32 cellular contexts compared by ENCODE assay signal in genomic region chr16:79933586-79933985, GRCh38.
"Had no signal": no experiment of that assay in that cellular context is flagged by ENCODE, and none has a peak within 500 bp of the region (broad histone marks: within the 10 kb centered on the region; RNA-seq: fewer than 3 reads in every experiment).

No MANE protein-coding gene starts in this region.

- H3K27me3 Mint-ChIP-seq: activated CD4-positive, alpha-beta T cell treated with anti-CD3 and anti-CD28 coated beads for 36 hours; activated naive CD8-positive, alpha-beta T cell; dendritic cell treated with granulocyte-macrophage colony-stimulating factor and Interleukin-4, amounts not matched to agents 40 ng/mL and 50 ng/mL, for 4 days had no signal

- H3K9me3 ChIP-seq: breast epithelium, esophagus muscularis mucosa, gastrocnemius medialis had no signal

- ATAC-seq: activated CD4-positive, alpha-beta T cell treated with anti-CD3 and anti-CD28 coated beads for 36 hours; activated T-cell treated with anti-CD3 and anti-CD28 coated beads, Interleukin-2, amount 50 U/mL, for 4 hours; activated T-helper 17 cell treated with anti-CD3 and anti-CD28 coated beads, Interleukin-2, amount 50 U/mL, for 72 hours; foreskin keratinocyte; gastrocnemius medialis; T-helper 17 cell had no signal

- H3K4me3 ChIP-seq: breast epithelium, cardiac muscle cell, coronary artery, dorsolateral prefrontal cortex, esophagus muscularis mucosa, gastrocnemius medialis had no signal

- DNase-seq: activated CD4-positive, alpha-beta memory T cell treated with anti-CD3 and anti-CD28 coated beads for 36 hours; activated CD4-positive, alpha-beta T cell treated with anti-CD3 and anti-CD28 coated beads for 36 hours; activated CD4-positive, alpha-beta T cell treated with anti-CD3 and anti-CD28 coated beads, Interleukin-2, amount 10 ng/mL, durations not matched to agents 24 days and 14 days; activated CD4-positive, CD25-positive, alpha-beta regulatory T cell; activated CD4-positive, CD25-positive, alpha-beta regulatory T cell treated with anti-CD3 and anti-CD28 coated beads, Interleukin-2, amount 50 U/mL, for 72 hours; activated effector memory CD4-positive, alpha-beta T cell treated with Interleukin-2 at 50 U/mL for 16 hours; activated gamma-delta T cell treated with Interleukin-2 at 50 U/mL for 16 hours; activated naive CD4-positive, alpha-beta T cell treated with anti-CD3 and anti-CD28 coated beads, Interleukin-2, amount 50 U/mL, for 16 hours; activated naive CD4-positive, alpha-beta T cell treated with Interleukin-2 at 50 U/mL for 16 hours; activated T-cell treated with anti-CD3 and anti-CD28 coated beads, Interleukin-2, amount 50 U/mL, for 4 hours; amniotic stem cell; anterior cingulate cortex; dorsolateral prefrontal cortex; effector memory CD4-positive, alpha-beta T cell; erythroblast; foreskin keratinocyte; gastrocnemius medialis; glutamatergic neuron; SW 1271; T-helper 1 cell; T-helper 17 cell; T1000 had no signal

- H3K36me3 Mint-ChIP-seq: activated CD4-positive, alpha-beta memory T cell treated with anti-CD3 and anti-CD28 coated beads for 36 hours; activated naive CD8-positive, alpha-beta T cell; brain had no signal

- H3K27ac Mint-ChIP-seq: activated CD4-positive, alpha-beta memory T cell treated with anti-CD3 and anti-CD28 coated beads for 36 hours; activated CD4-positive, alpha-beta T cell treated with anti-CD3 and anti-CD28 coated beads for 36 hours; activated CD4-positive, alpha-beta T cell treated with anti-CD3 and anti-CD28 coated beads, Interleukin-2, amount 10 ng/mL, durations not matched to agents 24 days and 14 days; activated naive CD8-positive, alpha-beta T cell; activated T-helper 17 cell treated with anti-CD3 and anti-CD28 coated beads, Interleukin-2, amount 50 U/mL, for 72 hours; dendritic cell treated with granulocyte-macrophage colony-stimulating factor and Interleukin-4, amounts not matched to agents 40 ng/mL and 50 ng/mL, for 4 days; T-helper 17 cell; T-helper 2 cell treated with Interferon-gamma antibody and Interleukin-4, amounts not matched to agents 5 μg/mL and 100 μg/mL, for 36 hours had no signal

- H3K4me3 Mint-ChIP-seq: activated CD4-positive, alpha-beta memory T cell treated with anti-CD3 and anti-CD28 coated beads for 36 hours; activated CD4-positive, alpha-beta T cell treated with anti-CD3 and anti-CD28 coated beads for 36 hours; activated CD4-positive, alpha-beta T cell treated with anti-CD3 and anti-CD28 coated beads, Interleukin-2, amount 10 ng/mL, durations not matched to agents 24 days and 14 days; activated naive CD8-positive, alpha-beta T cell; activated T-cell treated with anti-CD3 and anti-CD28 coated beads, Interleukin-2, amount 50 U/mL, for 4 hours; activated T-helper 17 cell treated with anti-CD3 and anti-CD28 coated beads, Interleukin-2, amount 50 U/mL, for 72 hours; brain; central memory CD8-positive, alpha-beta T cell; dendritic cell treated with granulocyte-macrophage colony-stimulating factor and Interleukin-4, amounts not matched to agents 40 ng/mL and 50 ng/mL, for 4 days; T-helper 17 cell; T-helper 2 cell treated with Interferon-gamma antibody and Interleukin-4, amounts not matched to agents 5 μg/mL and 100 μg/mL, for 36 hours had no signal

- H3K27ac ChIP-seq: breast epithelium, cardiac muscle cell, coronary artery, dorsolateral prefrontal cortex, esophagus muscularis mucosa, foreskin keratinocyte, gastrocnemius medialis had no signal

- H3K36me3 ChIP-seq: breast epithelium, cardiac muscle cell, esophagus muscularis mucosa, gastrocnemius medialis had no signal

- H3K4me1 ChIP-seq: breast epithelium, foreskin keratinocyte, gastrocnemius medialis had no signal

- H3K27me3 ChIP-seq: breast epithelium, esophagus muscularis mucosa, gastrocnemius medialis had no signal

- H3K4me1 Mint-ChIP-seq: activated CD4-positive, alpha-beta T cell treated with anti-CD3 and anti-CD28 coated beads for 36 hours; activated CD4-positive, alpha-beta T cell treated with anti-CD3 and anti-CD28 coated beads, Interleukin-2, amount 10 ng/mL, durations not matched to agents 24 days and 14 days; activated T-helper 17 cell treated with anti-CD3 and anti-CD28 coated beads, Interleukin-2, amount 50 U/mL, for 72 hours; central memory CD8-positive, alpha-beta T cell; T-helper 17 cell had no signal

- H3K9me3 Mint-ChIP-seq: activated CD4-positive, alpha-beta memory T cell treated with anti-CD3 and anti-CD28 coated beads for 36 hours; activated T-cell treated with anti-CD3 and anti-CD28 coated beads, Interleukin-2, amount 50 U/mL, for 4 hours; activated T-helper 17 cell treated with anti-CD3 and anti-CD28 coated beads, Interleukin-2, amount 50 U/mL, for 72 hours; brain; central memory CD8-positive, alpha-beta T cell; dendritic cell treated with granulocyte-macrophage colony-stimulating factor and Interleukin-4, amounts not matched to agents 40 ng/mL and 50 ng/mL, for 4 days; T-helper 2 cell treated with Interferon-gamma antibody and Interleukin-4, amounts not matched to agents 5 μg/mL and 100 μg/mL, for 36 hours had no signal
